12 cellular contexts compared by ENCODE assay signal in genomic region chr1:34529935-34530859, GRCh38.
DNase-seq lines count a peak whose midpoint lies in the region; ATAC-seq and TF ChIP-seq lines count a peak whose summit lies in the region.
"Had no signal": no experiment of that assay in that cellular context is flagged by ENCODE, and none has a peak within 500 bp of the region (broad histone marks: within the 10 kb centered on the region; RNA-seq: fewer than 3 reads in every experiment).

No MANE protein-coding gene starts in this region.

- DNase-seq in Ammon's horn (ENCODE audit: low spot score) (peak; percentile 16), M059J (ENCODE audit: low read depth) (peak; percentile 77), DMS153 (lab: John Stamatoyannopoulos, UW) (no peak), RKO (ENCODE audit: low spot score) (no peak), kidney glomerular epithelial cell (lab: John Stamatoyannopoulos, UW) (no peak)
- no peak for DNase-seq in activated T-helper 1 cell treated with anti-CD3 and anti-CD28 coated beads, Interleukin-12 subunit alpha, Interleukin-12 subunit beta, Interleukin-2, Interleukin-4 antibody, amounts not matched to agents 30 ng/mL and 10 ng/mL and 1 ng/mL, durations not matched to agents 14 hours and 24 hours and 36 hours (ENCODE audit: low spot score)
- DNase-seq: activated CD4-positive, alpha-beta T cell treated with anti-CD3 and anti-CD28 coated beads for 48 hours; KBM-7; thyroid gland had no signal

- ATAC-seq in HG02610 (IDR thresholded peaks at IDR 0.05; ENCODE audit: unreplicated experiment) = peak; percentile 60

- H3K27ac Mint-ChIP-seq in activated T-helper 1 cell treated with anti-CD3 and anti-CD28 coated beads, Interleukin-12 subunit alpha, Interleukin-12 subunit beta, Interleukin-2, Interleukin-4 antibody, amounts not matched to agents 30 ng/mL and 10 ng/mL and 1 ng/mL, durations not matched to agents 14 hours and 24 hours and 36 hours = no peak overlapping the region
- H3K27ac Mint-ChIP-seq: activated naive CD4-positive, alpha-beta T cell treated with anti-CD3 and anti-CD28 coated beads, Interleukin-2, amount 50 U/mL, for 24 hours had no signal

- H3K4me1 Mint-ChIP-seq in activated T-helper 1 cell treated with anti-CD3 and anti-CD28 coated beads, Interleukin-12 subunit alpha, Interleukin-12 subunit beta, Interleukin-2, Interleukin-4 antibody, amounts not matched to agents 30 ng/mL and 10 ng/mL and 1 ng/mL, durations not matched to agents 14 hours and 24 hours and 36 hours (ENCODE audit: low read depth) = no peaks in the 10 kb centered on the region
- H3K4me1 Mint-ChIP-seq: activated naive CD4-positive, alpha-beta T cell treated with anti-CD3 and anti-CD28 coated beads, Interleukin-2, amount 50 U/mL, for 24 hours had no signal

- intact Hi-C loops in activated T-helper 1 cell treated with anti-CD3 and anti-CD28 coated beads, Interleukin-12 subunit alpha, Interleukin-12 subunit beta, Interleukin-2, Interleukin-4 antibody, amounts not matched to agents 30 ng/mL and 10 ng/mL and 1 ng/mL, durations not matched to agents 14 hours and 24 hours and 36 hours (cut with micrococcal nuclease) = no loop called here

- no peaks in the 10 kb centered on the region for H3K36me3 Mint-ChIP-seq in activated T-helper 1 cell treated with anti-CD3 and anti-CD28 coated beads, Interleukin-12 subunit alpha, Interleukin-12 subunit beta, Interleukin-2, Interleukin-4 antibody, amounts not matched to agents 30 ng/mL and 10 ng/mL and 1 ng/mL, durations not matched to agents 14 hours and 24 hours and 36 hours (ENCODE audit: low read depth)
- H3K36me3 Mint-ChIP-seq: activated naive CD4-positive, alpha-beta T cell treated with anti-CD3 and anti-CD28 coated beads, Interleukin-2, amount 50 U/mL, for 24 hours had no signal

- TF ChIP-seq POLR2A in GM19099 (IDR thresholded peaks at IDR 0.05; ENCODE audit: extremely low read depth, insufficient read length, low read depth) = peak; percentile 26

- peaks cover 15% of the 10 kb centered on the region for H3K27me3 Mint-ChIP-seq in activated T-helper 1 cell treated with anti-CD3 and anti-CD28 coated beads, Interleukin-12 subunit alpha, Interleukin-12 subunit beta, Interleukin-2, Interleukin-4 antibody, amounts not matched to agents 30 ng/mL and 10 ng/mL and 1 ng/mL, durations not matched to agents 14 hours and 24 hours and 36 hours (ENCODE audit: insufficient read depth)

- H3K9me3 Mint-ChIP-seq in activated T-helper 1 cell treated with anti-CD3 and anti-CD28 coated beads, Interleukin-12 subunit alpha, Interleukin-12 subunit beta, Interleukin-2, Interleukin-4 antibody, amounts not matched to agents 30 ng/mL and 10 ng/mL and 1 ng/mL, durations not matched to agents 14 hours and 24 hours and 36 hours = no peaks in the 10 kb centered on the region
- H3K9me3 Mint-ChIP-seq: activated naive CD4-positive, alpha-beta T cell treated with anti-CD3 and anti-CD28 coated beads, Interleukin-2, amount 50 U/mL, for 24 hours had no signal

- no peak overlapping the region for H3K4me3 Mint-ChIP-seq in activated T-helper 1 cell treated with anti-CD3 and anti-CD28 coated beads, Interleukin-12 subunit alpha, Interleukin-12 subunit beta, Interleukin-2, Interleukin-4 antibody, amounts not matched to agents 30 ng/mL and 10 ng/mL and 1 ng/mL, durations not matched to agents 14 hours and 24 hours and 36 hours
- H3K4me3 Mint-ChIP-seq: activated naive CD4-positive, alpha-beta T cell treated with anti-CD3 and anti-CD28 coated beads, Interleukin-2, amount 50 U/mL, for 24 hours had no signal

Comparison
In these comparisons a context has a peak if more than half of its experiments do, and no peak if none do; other contexts are left out.
1. DNase-seq: peak in Ammon's horn (single experiment) and M059J (single experiment); none in activated T-helper 1 cell treated with anti-CD3 and anti-CD28 coated beads, Interleukin-12 subunit alpha, Interleukin-12 subunit beta, Interleukin-2, Interleukin-4 antibody, amounts not matched to agents 30 ng/mL and 10 ng/mL and 1 ng/mL, durations not matched to agents 14 hours and 24 hours and 36 hours (single experiment), DMS153 (single experiment), RKO (single experiment) and kidney glomerular epithelial cell (single experiment).